Comparison of ENCODE assay signal across 9 cellular contexts in the genomic region with DNA sequence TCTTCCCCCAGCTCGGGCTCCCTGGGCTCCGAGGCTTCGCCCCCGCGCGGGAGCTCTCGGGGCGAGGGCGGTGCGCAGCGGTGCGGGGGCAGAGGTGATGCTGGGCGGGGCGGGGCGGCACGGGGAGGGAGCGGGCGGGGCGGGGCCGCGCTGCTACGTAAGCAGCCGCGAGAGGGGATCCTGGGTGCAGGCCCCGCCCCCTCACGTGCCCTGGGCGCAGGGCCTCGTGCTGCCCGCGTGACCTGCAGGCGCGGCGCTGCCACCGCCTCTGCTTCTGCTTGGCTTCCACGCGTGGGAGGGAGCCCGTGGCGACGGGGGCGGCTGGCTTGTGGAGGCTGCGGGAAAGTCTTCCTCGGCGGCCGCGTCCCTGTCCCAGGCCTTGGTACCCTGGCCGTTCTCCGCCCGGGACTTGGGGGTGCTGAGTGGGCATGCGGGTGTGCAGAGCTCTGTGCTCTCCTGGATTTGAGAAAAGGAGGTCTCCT.
A peak's percentile ranks its signal among the peaks of the same experiment; 100 is the strongest.
DNase-seq lines count a peak whose midpoint lies in the region; ATAC-seq and TF ChIP-seq lines count a peak whose summit lies in the region.
"Had no signal": no experiment of that assay in that cellular context is flagged by ENCODE, and none has a peak within 500 bp of the region (broad histone marks: within the 10 kb centered on the region; RNA-seq: fewer than 3 reads in every experiment).

No MANE protein-coding gene starts in this region.

- CTCF ChIA-PET in Panc1 (lab: Charles Lee) = no interaction called here

- H3K27ac ChIP-seq in Panc1 (ENCODE audit: low read length) (no peak overlapping the region), psoas muscle (no peak overlapping the region)

- peak; percentile 43 for ATAC-seq in Panc1
- peak; percentile 57 for ATAC-seq in Right ventricle myocardium superior (ENCODE audit: poor library complexity)
- peak in 2 of 4 donors; percentile 27 to 53 for ATAC-seq in psoas muscle
- no peak for ATAC-seq in GM19351 (IDR thresholded peaks at IDR 0.05; ENCODE audit: unreplicated experiment)
- ATAC-seq in HG02759 (IDR thresholded peaks at IDR 0.05; ENCODE audit: unreplicated experiment) = no peak
- ATAC-seq in stimulated activated memory B cell treated with anti-CD40 and anti-IgM and Interleukin-4, amounts not matched to agents 10 μg/mL and 1 μg/mL and 100 μg/mL, for 72 hours = no peak

- in situ Hi-C loops in Panc1 (cut with HindIII; ENCODE audit: low pct_unique_long_range_greater_than_20kb, low sequenced_read_pairs) = no loop called here

- POLR2A ChIA-PET in Panc1 (lab: Charles Lee) = no interaction called here

- H3K4me1 ChIP-seq in ES-I3 (ENCODE audit: insufficient read depth, low read length) (no peaks in the 10 kb centered on the region), Panc1 (ENCODE audit: control insufficient read depth, insufficient read depth, low read length) (peaks cover 3% of the 10 kb centered on the region; the same call in 1 of the 2 replicates), psoas muscle (no peaks in the 10 kb centered on the region)

- no TSS peak for BruUV-seq in Panc1 (replicated peaks; lab: Mats Ljungman, UMichigan)

- no peaks in the 10 kb centered on the region for H3K4me1 Mint-ChIP-seq in stimulated activated memory B cell treated with anti-CD40 and anti-IgM and Interleukin-4, amounts not matched to agents 10 μg/mL and 1 μg/mL and 100 μg/mL, for 72 hours

- H3K27me3 Mint-ChIP-seq in stimulated activated memory B cell treated with anti-CD40 and anti-IgM and Interleukin-4, amounts not matched to agents 10 μg/mL and 1 μg/mL and 100 μg/mL, for 72 hours = peaks cover 32% of the 10 kb centered on the region

- 21 to 63% (median 24%) methylated on average over 14 to 49 of the region's 49 CpGs for WGBS in psoas muscle, 3 donors

- no peaks in the 10 kb centered on the region for H3K36me3 Mint-ChIP-seq in stimulated activated memory B cell treated with anti-CD40 and anti-IgM and Interleukin-4, amounts not matched to agents 10 μg/mL and 1 μg/mL and 100 μg/mL, for 72 hours

- H3K27ac Mint-ChIP-seq in stimulated activated memory B cell treated with anti-CD40 and anti-IgM and Interleukin-4, amounts not matched to agents 10 μg/mL and 1 μg/mL and 100 μg/mL, for 72 hours = no peak overlapping the region

- H3K27me3 ChIP-seq in Panc1 (ENCODE audit: control insufficient read depth, insufficient read depth, low read length) (peaks cover 5% of the 10 kb centered on the region; the same call in 1 of the 2 replicates), psoas muscle (ENCODE audit: insufficient read depth in 3 of 3, low read length in 2 of 3) (peaks cover 2 to 64% (median 11%) of the 10 kb centered on the region in 3 donors)

- intact Hi-C loops in Panc1 (cut with micrococcal nuclease; ENCODE audit: unreplicated experiment) = no loop called here
- intact Hi-C loops in Right ventricle myocardium superior (cut with DNase I) = no loop called here
- intact Hi-C loops in psoas muscle (cut with DNase I) = no loop called here

- no peak overlapping the region for H3K4me3 Mint-ChIP-seq in stimulated activated memory B cell treated with anti-CD40 and anti-IgM and Interleukin-4, amounts not matched to agents 10 μg/mL and 1 μg/mL and 100 μg/mL, for 72 hours

- H3K9me3 Mint-ChIP-seq in stimulated activated memory B cell treated with anti-CD40 and anti-IgM and Interleukin-4, amounts not matched to agents 10 μg/mL and 1 μg/mL and 100 μg/mL, for 72 hours = peaks cover 2% of the 10 kb centered on the region

- no peak for TF ChIP-seq CTCF in Panc1 (IDR thresholded peaks at IDR 0.05)
- no peak for TF ChIP-seq CTCF in psoas muscle (IDR thresholded peaks at IDR 0.05)

- H3K36me3 ChIP-seq in ES-I3 (ENCODE audit: insufficient read depth, low read length) = no peaks in the 10 kb centered on the region
- H3K36me3 ChIP-seq in Panc1 (ENCODE audit: control insufficient read depth, insufficient read depth, low read length) = no peaks in the 10 kb centered on the region
- no peaks in the 10 kb centered on the region for H3K36me3 ChIP-seq in psoas muscle (ENCODE audit: insufficient read depth in 1 of 2, low read depth in 1 of 2)

- H3K4me3 ChIP-seq in Panc1 (ENCODE audit: low read depth in 2 of 2, low read length in 2 of 2) (no peak overlapping the region), psoas muscle (peak overlapping the region; percentile 48)

- H3K9me3 ChIP-seq in ES-I3 (ENCODE audit: control insufficient read depth, insufficient read depth, low read length) = no peaks in the 10 kb centered on the region
- H3K9me3 ChIP-seq in Panc1 (ENCODE audit: control insufficient read depth, insufficient read depth, low read depth, low read length) = no peaks in the 10 kb centered on the region
- no peaks in the 10 kb centered on the region for H3K9me3 ChIP-seq in psoas muscle

- DNase-seq in Panc1 (ENCODE audit: low read depth, low spot score) = no peak
- DNase-seq in Right ventricle myocardium superior = peak; percentile 43
- DNase-seq in psoas muscle = peak in 1 of 2 donors; percentile 23
- no peak for DNase-seq in NCI-H2107 treated with DMSO at 0.1 percent for 48 hours (lab: John Stamatoyannopoulos, UW; ENCODE audit: unreplicated experiment)
- DNase-seq: effector CD4-positive, alpha-beta T cell had no signal

- peak overlapping the region; percentile 30; the same call in 1 of the 2 replicates for H3K9ac ChIP-seq in ES-I3 (ENCODE audit: low read depth, low read length)

Comparison
In these comparisons a context has a peak if more than half of its experiments do, and no peak if none do; other contexts are left out.
1. ATAC-seq: peak in Panc1 (single experiment) and Right ventricle myocardium superior (single experiment); none in GM19351 (single experiment), HG02759 (single experiment) and stimulated activated memory B cell treated with anti-CD40 and anti-IgM and Interleukin-4, amounts not matched to agents 10 μg/mL and 1 μg/mL and 100 μg/mL, for 72 hours (single experiment).